1 cellular context compared by ENCODE assay signal in the genomic region with DNA sequence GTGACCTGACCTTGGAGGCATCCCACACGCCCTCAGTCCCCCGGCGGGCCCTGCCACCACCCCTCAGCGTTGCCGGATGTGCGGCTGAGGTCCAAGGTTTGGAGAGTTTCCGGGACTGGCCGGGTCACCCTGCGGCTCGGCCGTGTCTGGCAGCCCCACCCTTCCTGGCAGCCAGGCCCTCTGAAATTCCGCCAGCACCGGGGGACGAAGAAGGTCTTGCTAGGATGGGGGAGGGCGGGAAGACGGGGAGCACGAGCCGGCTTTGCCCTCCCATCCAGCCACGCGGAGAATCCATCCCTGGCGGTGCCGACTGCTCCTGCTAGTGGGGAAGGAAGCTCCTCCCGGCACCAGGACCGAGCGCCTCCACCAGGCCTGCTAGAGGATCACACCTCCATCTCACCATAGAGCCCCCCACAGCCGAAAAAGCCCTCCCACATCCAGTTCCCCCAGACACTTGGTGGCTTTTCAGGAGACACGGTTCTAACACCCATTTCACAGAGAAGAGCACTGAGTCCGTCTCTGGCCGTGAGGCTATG.
A peak's percentile ranks its signal among the peaks of the same experiment; 100 is the strongest.
TF ChIP-seq lines count a peak whose summit lies in the region.

No MANE protein-coding gene starts in this region.

TF ChIP-seq in HepG2, 621 proteins besides CTCF, POLR2A, EP300 and RAD21 (continued from another document and continues in another):
- TF ChIP-seq ETV5 (CRISPR knock-in tag; IDR thresholded peaks at IDR 0.05; ENCODE audit: borderline replicate concordance), result peak; percentile 91
- TF ChIP-seq ZNF83 (CRISPR knock-in tag; IDR thresholded peaks at IDR 0.05; ENCODE audit: borderline replicate concordance), result no peak
- no peak for TF ChIP-seq PRPF4 (IDR thresholded peaks at IDR 0.05; ENCODE audit: low read depth, low read length, poor library complexity, severe bottlenecking)
- no peak for TF ChIP-seq ZNF430 (CRISPR knock-in tag; IDR thresholded peaks at IDR 0.05)
- no peak for TF ChIP-seq ZNF567 (CRISPR knock-in tag; IDR thresholded peaks at IDR 0.05; ENCODE audit: borderline replicate concordance)
- TF ChIP-seq, protein P1, sequence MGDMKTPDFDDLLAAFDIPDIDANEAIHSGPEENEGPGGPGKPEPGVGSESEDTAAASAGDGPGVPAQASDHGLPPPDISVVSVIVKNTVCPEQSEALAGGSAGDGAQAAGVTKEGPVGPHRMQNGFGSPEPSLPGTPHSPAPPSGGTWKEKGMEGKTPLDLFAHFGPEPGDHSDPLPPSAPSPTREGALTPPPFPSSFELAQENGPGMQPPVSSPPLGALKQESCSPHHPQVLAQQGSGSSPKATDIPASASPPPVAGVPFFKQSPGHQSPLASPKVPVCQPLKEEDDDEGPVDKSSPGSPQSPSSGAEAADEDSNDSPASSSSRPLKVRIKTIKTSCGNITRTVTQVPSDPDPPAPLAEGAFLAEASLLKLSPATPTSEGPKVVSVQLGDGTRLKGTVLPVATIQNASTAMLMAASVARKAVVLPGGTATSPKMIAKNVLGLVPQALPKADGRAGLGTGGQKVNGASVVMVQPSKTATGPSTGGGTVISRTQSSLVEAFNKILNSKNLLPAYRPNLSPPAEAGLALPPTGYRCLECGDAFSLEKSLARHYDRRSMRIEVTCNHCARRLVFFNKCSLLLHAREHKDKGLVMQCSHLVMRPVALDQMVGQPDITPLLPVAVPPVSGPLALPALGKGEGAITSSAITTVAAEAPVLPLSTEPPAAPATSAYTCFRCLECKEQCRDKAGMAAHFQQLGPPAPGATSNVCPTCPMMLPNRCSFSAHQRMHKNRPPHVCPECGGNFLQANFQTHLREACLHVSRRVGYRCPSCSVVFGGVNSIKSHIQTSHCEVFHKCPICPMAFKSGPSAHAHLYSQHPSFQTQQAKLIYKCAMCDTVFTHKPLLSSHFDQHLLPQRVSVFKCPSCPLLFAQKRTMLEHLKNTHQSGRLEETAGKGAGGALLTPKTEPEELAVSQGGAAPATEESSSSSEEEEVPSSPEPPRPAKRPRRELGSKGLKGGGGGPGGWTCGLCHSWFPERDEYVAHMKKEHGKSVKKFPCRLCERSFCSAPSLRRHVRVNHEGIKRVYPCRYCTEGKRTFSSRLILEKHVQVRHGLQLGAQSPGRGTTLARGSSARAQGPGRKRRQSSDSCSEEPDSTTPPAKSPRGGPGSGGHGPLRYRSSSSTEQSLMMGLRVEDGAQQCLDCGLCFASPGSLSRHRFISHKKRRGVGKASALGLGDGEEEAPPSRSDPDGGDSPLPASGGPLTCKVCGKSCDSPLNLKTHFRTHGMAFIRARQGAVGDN (CRISPR knock-in tag; IDR thresholded peaks at IDR 0.05), result peak; percentile 69
- TF ChIP-seq, protein P2, sequence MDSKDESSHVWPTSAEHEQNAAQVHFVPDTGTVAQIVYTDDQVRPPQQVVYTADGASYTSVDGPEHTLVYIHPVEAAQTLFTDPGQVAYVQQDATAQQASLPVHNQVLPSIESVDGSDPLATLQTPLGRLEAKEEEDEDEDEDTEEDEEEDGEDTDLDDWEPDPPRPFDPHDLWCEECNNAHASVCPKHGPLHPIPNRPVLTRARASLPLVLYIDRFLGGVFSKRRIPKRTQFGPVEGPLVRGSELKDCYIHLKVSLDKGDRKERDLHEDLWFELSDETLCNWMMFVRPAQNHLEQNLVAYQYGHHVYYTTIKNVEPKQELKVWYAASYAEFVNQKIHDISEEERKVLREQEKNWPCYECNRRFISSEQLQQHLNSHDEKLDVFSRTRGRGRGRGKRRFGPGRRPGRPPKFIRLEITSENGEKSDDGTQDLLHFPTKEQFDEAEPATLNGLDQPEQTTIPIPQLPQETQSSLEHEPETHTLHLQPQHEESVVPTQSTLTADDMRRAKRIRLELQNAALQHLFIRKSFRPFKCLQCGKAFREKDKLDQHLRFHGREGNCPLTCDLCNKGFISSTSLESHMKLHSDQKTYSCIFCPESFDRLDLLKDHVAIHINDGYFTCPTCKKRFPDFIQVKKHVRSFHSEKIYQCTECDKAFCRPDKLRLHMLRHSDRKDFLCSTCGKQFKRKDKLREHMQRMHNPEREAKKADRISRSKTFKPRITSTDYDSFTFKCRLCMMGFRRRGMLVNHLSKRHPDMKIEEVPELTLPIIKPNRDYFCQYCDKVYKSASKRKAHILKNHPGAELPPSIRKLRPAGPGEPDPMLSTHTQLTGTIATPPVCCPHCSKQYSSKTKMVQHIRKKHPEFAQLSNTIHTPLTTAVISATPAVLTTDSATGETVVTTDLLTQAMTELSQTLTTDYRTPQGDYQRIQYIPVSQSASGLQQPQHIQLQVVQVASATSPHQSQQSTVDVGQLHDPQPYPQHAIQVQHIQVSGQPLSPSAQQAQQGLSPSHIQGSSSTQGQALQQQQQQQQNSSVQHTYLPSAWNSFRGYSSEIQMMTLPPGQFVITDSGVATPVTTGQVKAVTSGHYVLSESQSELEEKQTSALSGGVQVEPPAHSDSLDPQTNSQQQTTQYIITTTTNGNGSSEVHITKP (CRISPR knock-in tag; IDR thresholded peaks at IDR 0.05; ENCODE audit: low read depth), result no peak
- TF ChIP-seq ZNF34 (CRISPR knock-in tag; IDR thresholded peaks at IDR 0.05; ENCODE audit: borderline replicate concordance), result no peak
- TF ChIP-seq, protein P3, sequence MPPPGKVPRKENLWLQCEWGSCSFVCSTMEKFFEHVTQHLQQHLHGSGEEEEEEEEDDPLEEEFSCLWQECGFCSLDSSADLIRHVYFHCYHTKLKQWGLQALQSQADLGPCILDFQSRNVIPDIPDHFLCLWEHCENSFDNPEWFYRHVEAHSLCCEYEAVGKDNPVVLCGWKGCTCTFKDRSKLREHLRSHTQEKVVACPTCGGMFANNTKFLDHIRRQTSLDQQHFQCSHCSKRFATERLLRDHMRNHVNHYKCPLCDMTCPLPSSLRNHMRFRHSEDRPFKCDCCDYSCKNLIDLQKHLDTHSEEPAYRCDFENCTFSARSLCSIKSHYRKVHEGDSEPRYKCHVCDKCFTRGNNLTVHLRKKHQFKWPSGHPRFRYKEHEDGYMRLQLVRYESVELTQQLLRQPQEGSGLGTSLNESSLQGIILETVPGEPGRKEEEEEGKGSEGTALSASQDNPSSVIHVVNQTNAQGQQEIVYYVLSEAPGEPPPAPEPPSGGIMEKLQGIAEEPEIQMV (CRISPR knock-in tag; IDR thresholded peaks at IDR 0.05; ENCODE audit: low read depth), result no peak
- no peak for TF ChIP-seq SMC3 (IDR thresholded peaks at IDR 0.05; ENCODE audit: low read length)
- TF ChIP-seq ZNF180 (CRISPR knock-in tag; IDR thresholded peaks at IDR 0.05; ENCODE audit: borderline replicate concordance, low read depth), result no peak
- TF ChIP-seq, protein P4, sequence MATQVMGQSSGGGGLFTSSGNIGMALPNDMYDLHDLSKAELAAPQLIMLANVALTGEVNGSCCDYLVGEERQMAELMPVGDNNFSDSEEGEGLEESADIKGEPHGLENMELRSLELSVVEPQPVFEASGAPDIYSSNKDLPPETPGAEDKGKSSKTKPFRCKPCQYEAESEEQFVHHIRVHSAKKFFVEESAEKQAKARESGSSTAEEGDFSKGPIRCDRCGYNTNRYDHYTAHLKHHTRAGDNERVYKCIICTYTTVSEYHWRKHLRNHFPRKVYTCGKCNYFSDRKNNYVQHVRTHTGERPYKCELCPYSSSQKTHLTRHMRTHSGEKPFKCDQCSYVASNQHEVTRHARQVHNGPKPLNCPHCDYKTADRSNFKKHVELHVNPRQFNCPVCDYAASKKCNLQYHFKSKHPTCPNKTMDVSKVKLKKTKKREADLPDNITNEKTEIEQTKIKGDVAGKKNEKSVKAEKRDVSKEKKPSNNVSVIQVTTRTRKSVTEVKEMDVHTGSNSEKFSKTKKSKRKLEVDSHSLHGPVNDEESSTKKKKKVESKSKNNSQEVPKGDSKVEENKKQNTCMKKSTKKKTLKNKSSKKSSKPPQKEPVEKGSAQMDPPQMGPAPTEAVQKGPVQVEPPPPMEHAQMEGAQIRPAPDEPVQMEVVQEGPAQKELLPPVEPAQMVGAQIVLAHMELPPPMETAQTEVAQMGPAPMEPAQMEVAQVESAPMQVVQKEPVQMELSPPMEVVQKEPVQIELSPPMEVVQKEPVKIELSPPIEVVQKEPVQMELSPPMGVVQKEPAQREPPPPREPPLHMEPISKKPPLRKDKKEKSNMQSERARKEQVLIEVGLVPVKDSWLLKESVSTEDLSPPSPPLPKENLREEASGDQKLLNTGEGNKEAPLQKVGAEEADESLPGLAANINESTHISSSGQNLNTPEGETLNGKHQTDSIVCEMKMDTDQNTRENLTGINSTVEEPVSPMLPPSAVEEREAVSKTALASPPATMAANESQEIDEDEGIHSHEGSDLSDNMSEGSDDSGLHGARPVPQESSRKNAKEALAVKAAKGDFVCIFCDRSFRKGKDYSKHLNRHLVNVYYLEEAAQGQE (IDR thresholded peaks at IDR 0.05; ENCODE audit: borderline replicate concordance in 1 of 2, low read depth in 1 of 2, low read length in 2 of 2), result no peak
- no peak for TF ChIP-seq TOPORS (CRISPR knock-in tag; IDR thresholded peaks at IDR 0.05)
- no peak for TF ChIP-seq ZBTB42 (CRISPR knock-in tag; IDR thresholded peaks at IDR 0.05)
- TF ChIP-seq GABPB1 (CRISPR knock-in tag; IDR thresholded peaks at IDR 0.05), result peak; percentile 71; the same call in 1 of the 2 replicates
- TF ChIP-seq, protein P5, sequence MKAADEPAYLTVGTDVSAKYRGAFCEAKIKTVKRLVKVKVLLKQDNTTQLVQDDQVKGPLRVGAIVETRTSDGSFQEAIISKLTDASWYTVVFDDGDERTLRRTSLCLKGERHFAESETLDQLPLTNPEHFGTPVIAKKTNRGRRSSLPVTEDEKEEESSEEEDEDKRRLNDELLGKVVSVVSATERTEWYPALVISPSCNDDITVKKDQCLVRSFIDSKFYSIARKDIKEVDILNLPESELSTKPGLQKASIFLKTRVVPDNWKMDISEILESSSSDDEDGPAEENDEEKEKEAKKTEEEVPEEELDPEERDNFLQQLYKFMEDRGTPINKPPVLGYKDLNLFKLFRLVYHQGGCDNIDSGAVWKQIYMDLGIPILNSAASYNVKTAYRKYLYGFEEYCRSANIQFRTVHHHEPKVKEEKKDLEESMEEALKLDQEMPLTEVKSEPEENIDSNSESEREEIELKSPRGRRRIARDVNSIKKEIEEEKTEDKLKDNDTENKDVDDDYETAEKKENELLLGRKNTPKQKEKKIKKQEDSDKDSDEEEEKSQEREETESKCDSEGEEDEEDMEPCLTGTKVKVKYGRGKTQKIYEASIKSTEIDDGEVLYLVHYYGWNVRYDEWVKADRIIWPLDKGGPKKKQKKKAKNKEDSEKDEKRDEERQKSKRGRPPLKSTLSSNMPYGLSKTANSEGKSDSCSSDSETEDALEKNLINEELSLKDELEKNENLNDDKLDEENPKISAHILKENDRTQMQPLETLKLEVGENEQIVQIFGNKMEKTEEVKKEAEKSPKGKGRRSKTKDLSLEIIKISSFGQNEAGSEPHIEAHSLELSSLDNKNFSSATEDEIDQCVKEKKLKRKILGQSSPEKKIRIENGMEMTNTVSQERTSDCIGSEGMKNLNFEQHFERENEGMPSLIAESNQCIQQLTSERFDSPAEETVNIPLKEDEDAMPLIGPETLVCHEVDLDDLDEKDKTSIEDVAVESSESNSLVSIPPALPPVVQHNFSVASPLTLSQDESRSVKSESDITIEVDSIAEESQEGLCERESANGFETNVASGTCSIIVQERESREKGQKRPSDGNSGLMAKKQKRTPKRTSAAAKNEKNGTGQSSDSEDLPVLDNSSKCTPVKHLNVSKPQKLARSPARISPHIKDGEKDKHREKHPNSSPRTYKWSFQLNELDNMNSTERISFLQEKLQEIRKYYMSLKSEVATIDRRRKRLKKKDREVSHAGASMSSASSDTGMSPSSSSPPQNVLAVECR (CRISPR knock-in tag; IDR thresholded peaks at IDR 0.05; ENCODE audit: borderline replicate concordance), result 0 out of 2 replicates have a peak, but pooled peaks have one; percentile 16
- no peak for TF ChIP-seq ZNF883 (CRISPR knock-in tag; IDR thresholded peaks at IDR 0.05; ENCODE audit: not compliant biosample characterization)
- no peak for TF ChIP-seq ZNF670 (CRISPR knock-in tag; IDR thresholded peaks at IDR 0.05; ENCODE audit: borderline replicate concordance)
- TF ChIP-seq, protein P6, sequence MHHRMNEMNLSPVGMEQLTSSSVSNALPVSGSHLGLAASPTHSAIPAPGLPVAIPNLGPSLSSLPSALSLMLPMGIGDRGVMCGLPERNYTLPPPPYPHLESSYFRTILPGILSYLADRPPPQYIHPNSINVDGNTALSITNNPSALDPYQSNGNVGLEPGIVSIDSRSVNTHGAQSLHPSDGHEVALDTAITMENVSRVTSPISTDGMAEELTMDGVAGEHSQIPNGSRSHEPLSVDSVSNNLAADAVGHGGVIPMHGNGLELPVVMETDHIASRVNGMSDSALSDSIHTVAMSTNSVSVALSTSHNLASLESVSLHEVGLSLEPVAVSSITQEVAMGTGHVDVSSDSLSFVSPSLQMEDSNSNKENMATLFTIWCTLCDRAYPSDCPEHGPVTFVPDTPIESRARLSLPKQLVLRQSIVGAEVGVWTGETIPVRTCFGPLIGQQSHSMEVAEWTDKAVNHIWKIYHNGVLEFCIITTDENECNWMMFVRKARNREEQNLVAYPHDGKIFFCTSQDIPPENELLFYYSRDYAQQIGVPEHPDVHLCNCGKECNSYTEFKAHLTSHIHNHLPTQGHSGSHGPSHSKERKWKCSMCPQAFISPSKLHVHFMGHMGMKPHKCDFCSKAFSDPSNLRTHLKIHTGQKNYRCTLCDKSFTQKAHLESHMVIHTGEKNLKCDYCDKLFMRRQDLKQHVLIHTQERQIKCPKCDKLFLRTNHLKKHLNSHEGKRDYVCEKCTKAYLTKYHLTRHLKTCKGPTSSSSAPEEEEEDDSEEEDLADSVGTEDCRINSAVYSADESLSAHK (CRISPR knock-in tag; IDR thresholded peaks at IDR 0.05; ENCODE audit: borderline replicate concordance), result no peak
- TF ChIP-seq HNRNPK (IDR thresholded peaks at IDR 0.05; ENCODE audit: low read depth, low read length, poor library complexity, severe bottlenecking), result no peak
- TF ChIP-seq, protein P7, sequence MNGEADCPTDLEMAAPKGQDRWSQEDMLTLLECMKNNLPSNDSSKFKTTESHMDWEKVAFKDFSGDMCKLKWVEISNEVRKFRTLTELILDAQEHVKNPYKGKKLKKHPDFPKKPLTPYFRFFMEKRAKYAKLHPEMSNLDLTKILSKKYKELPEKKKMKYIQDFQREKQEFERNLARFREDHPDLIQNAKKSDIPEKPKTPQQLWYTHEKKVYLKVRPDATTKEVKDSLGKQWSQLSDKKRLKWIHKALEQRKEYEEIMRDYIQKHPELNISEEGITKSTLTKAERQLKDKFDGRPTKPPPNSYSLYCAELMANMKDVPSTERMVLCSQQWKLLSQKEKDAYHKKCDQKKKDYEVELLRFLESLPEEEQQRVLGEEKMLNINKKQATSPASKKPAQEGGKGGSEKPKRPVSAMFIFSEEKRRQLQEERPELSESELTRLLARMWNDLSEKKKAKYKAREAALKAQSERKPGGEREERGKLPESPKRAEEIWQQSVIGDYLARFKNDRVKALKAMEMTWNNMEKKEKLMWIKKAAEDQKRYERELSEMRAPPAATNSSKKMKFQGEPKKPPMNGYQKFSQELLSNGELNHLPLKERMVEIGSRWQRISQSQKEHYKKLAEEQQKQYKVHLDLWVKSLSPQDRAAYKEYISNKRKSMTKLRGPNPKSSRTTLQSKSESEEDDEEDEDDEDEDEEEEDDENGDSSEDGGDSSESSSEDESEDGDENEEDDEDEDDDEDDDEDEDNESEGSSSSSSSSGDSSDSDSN (CRISPR knock-in tag; IDR thresholded peaks at IDR 0.05), result no peak
- TF ChIP-seq, protein P8, sequence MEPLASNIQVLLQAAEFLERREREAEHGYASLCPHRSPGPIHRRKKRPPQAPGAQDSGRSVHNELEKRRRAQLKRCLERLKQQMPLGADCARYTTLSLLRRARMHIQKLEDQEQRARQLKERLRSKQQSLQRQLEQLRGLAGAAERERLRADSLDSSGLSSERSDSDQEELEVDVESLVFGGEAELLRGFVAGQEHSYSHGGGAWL (CRISPR knock-in tag; IDR thresholded peaks at IDR 0.05), result no peak
- no peak; the same call in 1 of the 2 replicates for TF ChIP-seq FOXO1 (CRISPR knock-in tag; IDR thresholded peaks at IDR 0.05)
- no peak for TF ChIP-seq ZNF773 (CRISPR knock-in tag; IDR thresholded peaks at IDR 0.05; ENCODE audit: borderline replicate concordance)
- no peak for TF ChIP-seq ARNT (IDR thresholded peaks at IDR 0.05)
- no peak for TF ChIP-seq ZNF644 (CRISPR knock-in tag; IDR thresholded peaks at IDR 0.05; ENCODE audit: low read depth)
